In genomic region chr5:35197351-35197750, GRCh38 we compare ENCODE assay signal across 22 cellular contexts. TPM values are rescaled to one million over a fixed set of nuclear protein-coding genes. Genes with fewer than 3 reads are reported as not detected.
"Had no signal": no experiment of that assay in that cellular context is flagged by ENCODE, and none has a peak within 500 bp of the region (broad histone marks: within the 10 kb centered on the region; RNA-seq: fewer than 3 reads in every experiment).

No MANE protein-coding gene starts in this region.

- H3K27ac Mint-ChIP-seq: activated CD4-positive, alpha-beta memory T cell treated with anti-CD3 and anti-CD28 coated beads, Interleukin-2, amount 10 ng/mL, durations not matched to agents 7 days and 5 days; activated CD4-positive, alpha-beta T cell treated with anti-CD3 and anti-CD28 coated beads for 36 hours; activated naive CD4-positive, alpha-beta T cell treated with anti-CD3 and anti-CD28 coated beads, Interleukin-2, amount 10 ng/mL, durations not matched to agents 7 days and 5 days; activated naive CD8-positive, alpha-beta T cell treated with anti-CD3 and anti-CD28 coated beads for 36 hours; activated T-cell treated with anti-CD3 and anti-CD28 coated beads, Interleukin-2, amount 50 U/mL, for 72 hours; activated T-helper 2 cell treated with anti-CD3 and anti-CD28 coated beads, Interferon-gamma antibody, Interleukin-2, Interleukin-4, amounts not matched to agents 10 μg/mL and 5 μg/mL and 100 μg/mL, durations not matched to agents 14 hours and 24 hours and 36 hours; T-cell had no signal

- H3K9ac ChIP-seq: KMS-11 had no signal

- H3K36me3 ChIP-seq: brain microvascular endothelial cell, cardiac muscle cell, MG63 had no signal

- H3K4me1 Mint-ChIP-seq: activated CD4-positive, alpha-beta memory T cell treated with anti-CD3 and anti-CD28 coated beads, Interleukin-2, amount 10 ng/mL, durations not matched to agents 7 days and 5 days; activated CD4-positive, alpha-beta T cell treated with anti-CD3 and anti-CD28 coated beads for 36 hours; activated naive CD4-positive, alpha-beta T cell treated with anti-CD3 and anti-CD28 coated beads, Interleukin-2, amount 10 ng/mL, durations not matched to agents 7 days and 5 days; activated naive CD8-positive, alpha-beta T cell treated with anti-CD3 and anti-CD28 coated beads for 36 hours had no signal

- H3K4me3 ChIP-seq: cardiac muscle cell, MG63 had no signal

- H3K9me3 ChIP-seq: MG63 had no signal

- DNase-seq: activated CD4-positive, alpha-beta memory T cell treated with anti-CD3 and anti-CD28 coated beads, Interleukin-2, amount 10 ng/mL, durations not matched to agents 7 days and 5 days; activated CD4-positive, alpha-beta T cell treated with anti-CD3 and anti-CD28 coated beads for 36 hours; activated CD4-positive, alpha-beta T cell treated with anti-CD3 and anti-CD28 coated beads, Interleukin-2, amount 50 U/mL, for 1 hour; activated gamma-delta T cell treated with Interleukin-2 at 50 U/mL for 16 hours; activated naive CD4-positive, alpha-beta T cell treated with anti-CD3 and anti-CD28 coated beads, Interleukin-2, amount 10 ng/mL, durations not matched to agents 7 days and 5 days; activated naive CD8-positive, alpha-beta T cell treated with anti-CD3 and anti-CD28 coated beads for 36 hours; activated T-cell treated with anti-CD3 and anti-CD28 coated beads for 4 hours; activated T-cell treated with anti-CD3 and anti-CD28 coated beads, Interleukin-2, amount 50 U/mL, for 72 hours; MV-4-11; NCI-H1436; NCI-H1694 treated with DMSO at 0.1 percent for 48 hours; NCI-H2171; NCI-H2227 treated with DMSO at 0.1 percent for 48 hours; NCI-H524 treated with DMSO at 0.1 percent for 48 hours; T-cell; T-helper 2 cell had no signal

- H3K9me3 Mint-ChIP-seq: activated CD4-positive, alpha-beta memory T cell treated with anti-CD3 and anti-CD28 coated beads, Interleukin-2, amount 10 ng/mL, durations not matched to agents 7 days and 5 days; activated naive CD4-positive, alpha-beta T cell treated with anti-CD3 and anti-CD28 coated beads, Interleukin-2, amount 10 ng/mL, durations not matched to agents 7 days and 5 days; activated naive CD8-positive, alpha-beta T cell treated with anti-CD3 and anti-CD28 coated beads for 36 hours; activated T-cell treated with anti-CD3 and anti-CD28 coated beads, Interleukin-2, amount 50 U/mL, for 72 hours; activated T-helper 2 cell treated with anti-CD3 and anti-CD28 coated beads, Interferon-gamma antibody, Interleukin-2, Interleukin-4, amounts not matched to agents 10 μg/mL and 5 μg/mL and 100 μg/mL, durations not matched to agents 14 hours and 24 hours and 36 hours; T-cell had no signal

- H3K27me3 ChIP-seq: cardiac muscle cell had no signal

- H3K27ac ChIP-seq: brain microvascular endothelial cell, cardiac muscle cell, KMS-11 had no signal

- H3K36me3 Mint-ChIP-seq: activated naive CD4-positive, alpha-beta T cell treated with anti-CD3 and anti-CD28 coated beads, Interleukin-2, amount 10 ng/mL, durations not matched to agents 7 days and 5 days; activated naive CD8-positive, alpha-beta T cell treated with anti-CD3 and anti-CD28 coated beads for 36 hours; T-cell had no signal

- H3K4me2 ChIP-seq: KMS-11 had no signal

- ATAC-seq: activated CD4-positive, alpha-beta T cell treated with anti-CD3 and anti-CD28 coated beads for 36 hours; activated T-cell treated with anti-CD3 and anti-CD28 coated beads, Interleukin-2, amount 50 U/mL, for 72 hours; T-cell had no signal

- H3K4me3 Mint-ChIP-seq: activated CD4-positive, alpha-beta memory T cell treated with anti-CD3 and anti-CD28 coated beads, Interleukin-2, amount 10 ng/mL, durations not matched to agents 7 days and 5 days; activated CD4-positive, alpha-beta T cell treated with anti-CD3 and anti-CD28 coated beads for 36 hours; activated naive CD4-positive, alpha-beta T cell treated with anti-CD3 and anti-CD28 coated beads, Interleukin-2, amount 10 ng/mL, durations not matched to agents 7 days and 5 days; activated naive CD8-positive, alpha-beta T cell treated with anti-CD3 and anti-CD28 coated beads for 36 hours; activated T-cell treated with anti-CD3 and anti-CD28 coated beads, Interleukin-2, amount 50 U/mL, for 72 hours; T-cell had no signal

RNA-seq across cellular contexts. Expression of gene PRLR, which starts 32.9 kb away (rescaled TPM):
- total RNA-seq: activated CD4-positive, alpha-beta memory T cell treated with anti-CD3 and anti-CD28 coated beads, Interleukin-2, amount 10 ng/mL, durations not matched to agents 7 days and 5 days; activated CD8-positive, alpha-beta memory T cell treated with anti-CD3 and anti-CD28 coated beads for 36 hours; activated naive CD8-positive, alpha-beta T cell treated with anti-CD3 and anti-CD28 coated beads for 36 hours; activated T-helper 2 cell treated with anti-CD3 and anti-CD28 coated beads, Interferon-gamma antibody, Interleukin-2, Interleukin-4, amounts not matched to agents 10 μg/mL and 5 μg/mL and 100 μg/mL, durations not matched to agents 14 hours and 24 hours and 36 hours had no signal
- polyA plus RNA-seq: cardiac muscle cell had no signal
